ENCODE assay signal across 8 cellular contexts in the genomic region with DNA sequence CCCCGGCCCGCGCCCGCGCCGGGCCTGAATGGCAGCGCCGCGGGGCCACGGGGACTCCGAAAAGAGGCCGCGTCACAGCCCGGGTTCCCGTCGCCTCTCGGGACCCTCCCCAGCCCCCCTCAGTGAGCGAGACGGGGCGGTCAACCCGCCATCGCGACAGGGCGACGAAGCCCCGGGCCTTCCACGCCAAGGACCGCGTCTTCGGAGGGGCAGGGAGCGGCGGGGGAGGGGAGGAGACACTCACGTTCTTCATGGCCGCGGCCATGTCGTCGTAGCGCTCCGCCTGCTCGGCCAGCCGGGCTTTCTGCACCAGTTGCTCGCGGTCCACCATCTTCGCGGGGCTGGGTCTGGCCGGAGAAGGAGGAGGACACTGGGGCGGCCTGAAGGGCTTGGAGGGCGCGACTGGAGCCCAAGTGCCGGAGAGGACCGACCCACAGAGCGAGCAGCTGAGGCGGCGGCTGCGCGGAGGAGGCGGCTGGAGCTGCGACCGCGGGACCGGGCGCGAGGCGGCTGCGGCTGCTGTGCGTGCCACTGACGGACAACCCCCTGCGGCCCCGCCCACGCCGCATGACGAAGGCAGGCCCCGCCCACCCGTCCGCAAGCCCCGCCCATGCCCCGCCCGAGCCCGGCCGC. TPM values are rescaled to one million over a fixed set of nuclear protein-coding genes. Genes with fewer than 3 reads are reported as not detected.
DNase-seq lines count a peak whose midpoint lies in the region; ATAC-seq and TF ChIP-seq lines count a peak whose summit lies in the region.

A gene (minus strand): TSS at position 514 of the 633 bp plus-strand sequence. CDS start 183 bp downstream, at position 331.

- POLR2A ChIA-PET in AG04450 (lab: Yijun Ruan, JAX): interaction anchor here (0.6 to 2.0 kb wide), 12 partner anchors 9 to 539 kb away, joined by 3 to 11 read pairs (median 4); no protein-coding TSS in a partner anchor

- ATAC-seq in GM18861 (IDR thresholded peaks at IDR 0.05; ENCODE audit: unreplicated experiment): peak; percentile 68
- ATAC-seq in HG03066 (IDR thresholded peaks at IDR 0.05; ENCODE audit: low read depth, unreplicated experiment): peak; percentile 69
- ATAC-seq in activated CD4-positive, CD25-positive, alpha-beta regulatory T cell treated with anti-CD3 and anti-CD28 coated beads, Interleukin-2, amount 50 U/mL, for 24 hours: peak; percentile 58 to 66

- H3K27ac ChIP-seq in AG04450 (ENCODE audit: low read depth, low read length) (peak within 1 kb of the TSS; percentile 95), layer of hippocampus (ENCODE audit: low read depth, low read length) (peak within 1 kb of the TSS; percentile 100)

- DNase-seq in AG04450 (ENCODE audit: low read depth, low spot score) (peak; percentile 68), NCI-H2196 treated with DMSO at 0.1 percent for 48 hours (lab: John Stamatoyannopoulos, UW; ENCODE audit: unreplicated experiment) (peak; percentile 85), choroid plexus epithelial cell (ENCODE audit: low read depth) (peak; percentile 92)
- peak; percentile 89 for DNase-seq in stimulated activated CD4-positive, alpha-beta T cell treated with anti-CD3 and anti-CD28 coated beads, Interleukin-1b, Interleukin-23, amount 100 ng/mL, for 48 hours

- CTCF ChIA-PET in AG04450 (lab: Charles Lee): interaction anchor here (0.7 to 1.1 kb wide), 4 partner anchors 9 to 197 kb away, joined by 3 to 6 read pairs (median 4); no protein-coding TSS in a partner anchor

- H3K9me3 ChIP-seq in AG04450 (ENCODE audit: control insufficient read depth, insufficient read depth, low read length): peaks cover 4% of the 10 kb centered on the region; the same call in 1 of the 2 replicates

- H3K27me3 ChIP-seq in AG04450 (ENCODE audit: control insufficient read depth, insufficient read depth, low read length) (no peaks in the 10 kb centered on the region), layer of hippocampus (ENCODE audit: control insufficient read depth, insufficient read depth, low read length) (no peaks in the 10 kb centered on the region)

- TF ChIP-seq CTCF in AG04450 (IDR thresholded peaks at IDR 0.05; ENCODE audit: low read depth, low read length): no peak
- no peak for TF ChIP-seq CTCF in choroid plexus epithelial cell (conservative IDR thresholded peaks at IDR 0.05; ENCODE audit: low read depth, low read length)

- H3K4me3 ChIP-seq in AG04450 (ENCODE audit: low read depth, low read length) (peak within 1 kb of the TSS; percentile 89), choroid plexus epithelial cell (ENCODE audit: low read depth, low read length) (peak within 1 kb of the TSS; percentile 98)

RNA-seq across cellular contexts. Expression of the gene that starts here (rescaled TPM):
- 91.5 and 91.6 TPM in 2 replicates for polyA plus RNA-seq in AG04450 (2011; rRNA removed)
- polyA minus RNA-seq in AG04450 (2011; rRNA and poly(A)+ RNA removed): 117 and 129 TPM in 2 replicates

Comparison
In these comparisons a context has a peak if more than half of its experiments do, and no peak if none do; other contexts are left out.
1. Peak in every context shown above with its lines: DNase-seq, ATAC-seq, H3K4me3 ChIP-seq and H3K27ac ChIP-seq.